In genomic region chr2:113626616-113627330, GRCh38 we compare ENCODE assay signal across 7 cellular contexts. TPM values are rescaled to one million over a fixed set of nuclear protein-coding genes. Genes with fewer than 3 reads are reported as not detected.
DNase-seq lines count a peak whose midpoint lies in the region; ATAC-seq and TF ChIP-seq lines count a peak whose summit lies in the region.
"Not testable (repeated sequence)": the region's sequence is repeated elsewhere in the genome, so short reads cannot be mapped to it uniquely, and the experiment has no call there.

Gene RABL2A, plus strand, starts transcription at chr2:113627266. Its CDS starts 1,341 bp downstream, at chr2:113628607.

- H3K27me3 ChIP-seq in endocrine pancreas (ENCODE audit: control insufficient read depth, insufficient read depth, low read length); right lobe of liver: not testable (repeated sequence)

- 0% methylated on average over 5 of the region's 51 CpGs for WGBS in right lobe of liver (ENCODE audit: insufficient coverage, low coverage, low lambda C conversion rate, missing lambda C conversion rate)

- ATAC-seq in GM18519 (IDR thresholded peaks at IDR 0.05; ENCODE audit: low FRiP score, unreplicated experiment) (peak; percentile 94), HG02870 (IDR thresholded peaks at IDR 0.05; ENCODE audit: unreplicated experiment) (peak; percentile 90), right lobe of liver (peak; percentile 99 to 100 (median 100))

- intact Hi-C loops in right lobe of liver (cut with DNase I): not testable (repeated sequence)

- not testable (repeated sequence) for H3K27ac ChIP-seq in right lobe of liver

- TF ChIP-seq CTCF in right lobe of liver (IDR thresholded peaks at IDR 0.05): not testable (repeated sequence)

- not testable (repeated sequence) for H3K9me3 ChIP-seq in endocrine pancreas (ENCODE audit: control insufficient read depth, low read length); right lobe of liver

- H3K4me3 ChIP-seq in endocrine pancreas (ENCODE audit: control insufficient read depth, insufficient read depth, low read length): peak within 1 kb of the TSS; percentile 55
- peak within 1 kb of the TSS; percentile 37 to 60 (median 53) for H3K4me3 ChIP-seq in right lobe of liver

- peak; percentile 74 for DNase-seq in NCI-H460 (ENCODE audit: extremely low read depth, low read depth)
- peak; percentile 76 for DNase-seq in activated T-cell treated with anti-CD3 and anti-CD28 coated beads for 1 hour (ENCODE audit: low read depth)
- peak; percentile 89 to 90 (median 90) for DNase-seq in right lobe of liver
- peak; percentile 75 to 81 for DNase-seq in stimulated activated CD4-positive, alpha-beta T cell treated with anti-CD3 and anti-CD28 coated beads, Interleukin-12 subunit alpha, Interleukin-12 subunit beta, amount 100 ng/mL, for 24 hours (ENCODE audit: low read depth in 2 of 2)

- H3K9ac ChIP-seq in endocrine pancreas (ENCODE audit: control insufficient read depth, insufficient read depth, low read length): peak within 1 kb of the TSS; percentile 41

- not testable (repeated sequence) for H3K4me1 ChIP-seq in endocrine pancreas (ENCODE audit: control insufficient read depth, insufficient read depth, low read length); right lobe of liver

- not testable (repeated sequence) for TF ChIP-seq POLR2A in right lobe of liver (IDR thresholded peaks at IDR 0.05)

- H3K36me3 ChIP-seq in endocrine pancreas (ENCODE audit: control insufficient read depth, insufficient read depth, low read length); right lobe of liver: not testable (repeated sequence)

RNA-seq across cellular contexts. Expression of gene RABL2A, which starts in this region (rescaled TPM):
- total RNA-seq in NCI-H460 (2014; rRNA removed; shearing (Covaris generic)): 7.5 and 8.8 TPM in 2 replicates
- polyA plus RNA-seq in NCI-H460 (2014; cell fraction: nucleus; rRNA removed): 13.6 and 27.8 TPM in 2 replicates
- 10 to 100 TPM in 2 of 6 experiments, 1 to 10 TPM in 3, under 1 TPM in 1; 0.92 to 11.0 (median 6.9) TPM for total RNA-seq in right lobe of liver
